12 cellular contexts compared by ENCODE assay signal in the genomic region with DNA sequence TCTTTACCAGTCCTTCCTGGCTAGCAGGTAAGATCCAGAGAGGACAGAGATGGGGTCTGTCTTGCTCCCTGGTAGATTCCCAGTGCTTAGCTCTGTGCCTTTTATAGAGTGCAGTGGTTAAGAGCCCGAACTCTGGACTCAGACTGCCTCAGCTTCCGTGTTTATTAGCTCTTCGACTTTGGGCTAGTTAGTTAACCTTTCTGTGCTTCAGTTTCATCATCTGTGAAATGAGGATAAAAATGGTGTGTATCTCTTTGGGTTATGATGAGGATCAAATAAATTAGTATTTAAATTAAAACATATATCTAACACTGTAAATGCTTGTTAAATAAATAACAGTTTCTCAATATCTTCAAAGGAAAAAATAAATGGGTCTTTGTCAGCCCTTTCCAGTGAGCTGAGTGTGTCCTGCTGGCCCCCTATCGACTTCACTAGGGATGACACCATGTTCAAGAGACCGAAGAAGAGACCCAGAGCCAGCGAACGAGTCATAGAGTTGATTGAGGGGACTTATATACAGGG. TPM values are rescaled to one million over a fixed set of nuclear protein-coding genes. Genes with fewer than 3 reads are reported as not detected.
DNase-seq lines count a peak whose midpoint lies in the region; ATAC-seq and TF ChIP-seq lines count a peak whose summit lies in the region.
"Had no signal": no experiment of that assay in that cellular context is flagged by ENCODE, and none has a peak within 500 bp of the region (broad histone marks: within the 10 kb centered on the region; RNA-seq: fewer than 3 reads in every experiment).

No MANE protein-coding gene starts in this region.

- in situ Hi-C loops in SK-MEL-5 (cut with HindIII; ENCODE audit: low pct_unique_long_range_greater_than_20kb, low sequenced_read_pairs), result no loop called here

- H3K27me3 ChIP-seq in AG04450 (ENCODE audit: control insufficient read depth, insufficient read depth, low read length), result no peaks in the 10 kb centered on the region
- H3K27me3 ChIP-seq: left lung had no signal

- H3K27ac ChIP-seq in AG04450 (ENCODE audit: low read depth, low read length), result no peak overlapping the region
- H3K27ac ChIP-seq: left lung had no signal

- TF ChIP-seq POLR2A in GM18505 (IDR thresholded peaks at IDR 0.05; ENCODE audit: borderline replicate concordance, extremely low read depth, insufficient read depth, insufficient read length), result no peak

- no peaks in the 10 kb centered on the region for H3K9me3 ChIP-seq in AG04450 (ENCODE audit: control insufficient read depth, insufficient read depth, low read length)
- H3K9me3 ChIP-seq: left lung had no signal

- POLR2A ChIA-PET in AG04450 (lab: Yijun Ruan, JAX), result no interaction called here

- CTCF ChIA-PET in AG04450 (lab: Charles Lee), result no interaction called here

- ATAC-seq in HG02981 (IDR thresholded peaks at IDR 0.05; ENCODE audit: unreplicated experiment) (no peak), GM18505 (IDR thresholded peaks at IDR 0.05; ENCODE audit: unreplicated experiment) (no peak)
- ATAC-seq: left lung, right cardiac atrium had no signal

- DNase-seq in AG04450 (ENCODE audit: low read depth, low spot score) (no peak), H4 (ENCODE audit: low spot score) (peak; percentile 25), SK-MEL-5 (ENCODE audit: low read depth, low spot score) (peak; percentile 70), iPS-NIHi7 (ENCODE audit: extremely low spot score) (peak; percentile 58), amniotic stem cell (lab: John Stamatoyannopoulos, UW) (no peak)
- DNase-seq in activated T-cell treated with anti-CD3 and anti-CD28 coated beads, Interleukin-2, amount 50 U/mL, for 48 hours, result no peak
- DNase-seq: activated naive CD4-positive, alpha-beta T cell treated with Interleukin-2 at 50 U/mL for 16 hours; CD8-positive, alpha-beta memory T cell; left lung; right cardiac atrium had no signal

- no peak overlapping the region for H3K4me3 ChIP-seq in AG04450 (ENCODE audit: low read depth, low read length)
- H3K4me3 ChIP-seq: left lung had no signal

- TF ChIP-seq CTCF in AG04450 (IDR thresholded peaks at IDR 0.05; ENCODE audit: low read depth, low read length), result peak; percentile 20; the same call in 1 of the 2 replicates

RNA-seq across cellular contexts. Expression of gene CERS6, which starts 38.2 kb away (rescaled TPM):
- polyA plus RNA-seq in AG04450 (2011; rRNA removed), result 5.4 and 6.2 TPM in 2 replicates
- polyA minus RNA-seq in AG04450 (2011; rRNA and poly(A)+ RNA removed), result 4.9 and 7.2 TPM in 2 replicates
- total RNA-seq in H4 (2014; rRNA removed; shearing (Covaris generic)), result 14.0 and 18.8 TPM in 2 replicates
- 20.2 and 20.3 TPM in 2 replicates for total RNA-seq in SK-MEL-5 (2014; rRNA removed; shearing (Covaris generic))
- 10.0 and 14.5 TPM in 2 replicates for polyA plus RNA-seq in SK-MEL-5 (2015; cell fraction: cytosol; rRNA removed)
- 6.2 and 8.1 TPM in 2 replicates for polyA plus RNA-seq in SK-MEL-5 (2015; cell fraction: nucleus; rRNA removed)

Comparison
In these comparisons a context has a peak if more than half of its experiments do, and no peak if none do; other contexts are left out.
1. DNase-seq: peak in H4 (single experiment), SK-MEL-5 (single experiment) and iPS-NIHi7 (single experiment); none in AG04450 (single experiment), amniotic stem cell (single experiment) and activated T-cell treated with anti-CD3 and anti-CD28 coated beads, Interleukin-2, amount 50 U/mL, for 48 hours (0 of 2).